ENCODE assay signal across 23 cellular contexts in the genomic region with DNA sequence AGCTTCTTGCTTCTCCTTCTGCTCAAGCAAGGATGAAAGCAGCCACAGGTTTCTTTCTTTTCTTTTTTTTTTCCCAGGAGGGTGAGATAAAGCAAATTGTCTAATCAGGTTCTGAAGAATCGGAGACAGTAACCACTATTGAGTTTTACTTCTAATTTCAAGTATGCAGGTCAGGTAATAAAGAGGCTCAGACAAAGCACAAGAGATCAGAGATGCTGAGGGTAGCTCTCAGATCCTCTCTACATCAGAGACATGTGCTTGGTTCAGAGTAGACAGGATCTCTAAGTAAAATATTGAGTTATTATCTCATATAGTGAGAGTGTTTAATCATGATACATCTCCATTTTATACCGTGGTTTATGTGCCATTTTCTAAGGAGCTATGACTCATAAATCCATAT.
DNase-seq lines count a peak whose midpoint lies in the region; ATAC-seq and FAIRE-seq lines count a peak whose summit lies in the region.
"Had no signal": no experiment of that assay in that cellular context is flagged by ENCODE, and none has a peak within 500 bp of the region (broad histone marks: within the 10 kb centered on the region; RNA-seq: fewer than 3 reads in every experiment).

No MANE protein-coding gene starts in this region.

- FAIRE-seq in RCC 7860 (lab: Jason Lieb, UNC): peak; percentile 21

- no peak for DNase-seq in RCC 7860 (ENCODE audit: low spot score)
- no peak for DNase-seq in SHP77 (lab: John Stamatoyannopoulos, UW)
- DNase-seq in left cardiac atrium: no peak
- DNase-seq: activated CD4-positive, alpha-beta memory T cell treated with anti-CD3 and anti-CD28 coated beads for 36 hours; activated effector memory CD4-positive, alpha-beta T cell treated with anti-CD3 and anti-CD28 coated beads, Interleukin-2, amount 50 U/mL, for 16 hours; body of pancreas; Calu3; heart left ventricle; mesenchymal stem cell; NCI-H2081; NCI-H345; NCI-H748 treated with DMSO at 0.1 percent for 48 hours; right lobe of liver; stimulated activated CD4-positive, alpha-beta T cell treated with anti-CD3 and anti-CD28 coated beads, Interleukin-4, amount 100 ng/mL, for 4 hours; stimulated activated naive CD8-positive, alpha-beta T cell treated with anti-CD3 and anti-CD28 coated beads, Interleukin-15, Interleukin-2, amounts not matched to agents 100 U/mL and 50 U/mL, for 24 hours; T-helper 9 cell; thyroid gland had no signal

- intact Hi-C loops in left cardiac atrium (cut with DNase I): no loop called here

- ATAC-seq in GM18498 (IDR thresholded peaks at IDR 0.05; ENCODE audit: unreplicated experiment) (peak; percentile 84), GM19395 (IDR thresholded peaks at IDR 0.05; ENCODE audit: unreplicated experiment) (peak; percentile 65), HG02943 (IDR thresholded peaks at IDR 0.05; ENCODE audit: low read depth, unreplicated experiment) (peak; percentile 63), HG02763 (IDR thresholded peaks at IDR 0.05; ENCODE audit: unreplicated experiment) (no peak), left cardiac atrium (no peak), HG03097 (IDR thresholded peaks at IDR 0.05; ENCODE audit: low FRiP score, unreplicated experiment) (no peak)
- ATAC-seq: body of pancreas; HCT116; heart left ventricle; right lobe of liver; stimulated activated naive CD8-positive, alpha-beta T cell treated with anti-CD3 and anti-CD28 coated beads, Interleukin-15, Interleukin-2, amounts not matched to agents 100 U/mL and 50 U/mL, for 24 hours had no signal

Comparison
In these comparisons a context has a peak if more than half of its experiments do, and no peak if none do; other contexts are left out.
1. ATAC-seq: peak in GM18498 (single experiment), GM19395 (single experiment) and HG02943 (single experiment); none in HG02763 (single experiment), left cardiac atrium (0 of 2) and HG03097 (single experiment).